Comparison of ENCODE assay signal across 1 cellular context in the genomic region with DNA sequence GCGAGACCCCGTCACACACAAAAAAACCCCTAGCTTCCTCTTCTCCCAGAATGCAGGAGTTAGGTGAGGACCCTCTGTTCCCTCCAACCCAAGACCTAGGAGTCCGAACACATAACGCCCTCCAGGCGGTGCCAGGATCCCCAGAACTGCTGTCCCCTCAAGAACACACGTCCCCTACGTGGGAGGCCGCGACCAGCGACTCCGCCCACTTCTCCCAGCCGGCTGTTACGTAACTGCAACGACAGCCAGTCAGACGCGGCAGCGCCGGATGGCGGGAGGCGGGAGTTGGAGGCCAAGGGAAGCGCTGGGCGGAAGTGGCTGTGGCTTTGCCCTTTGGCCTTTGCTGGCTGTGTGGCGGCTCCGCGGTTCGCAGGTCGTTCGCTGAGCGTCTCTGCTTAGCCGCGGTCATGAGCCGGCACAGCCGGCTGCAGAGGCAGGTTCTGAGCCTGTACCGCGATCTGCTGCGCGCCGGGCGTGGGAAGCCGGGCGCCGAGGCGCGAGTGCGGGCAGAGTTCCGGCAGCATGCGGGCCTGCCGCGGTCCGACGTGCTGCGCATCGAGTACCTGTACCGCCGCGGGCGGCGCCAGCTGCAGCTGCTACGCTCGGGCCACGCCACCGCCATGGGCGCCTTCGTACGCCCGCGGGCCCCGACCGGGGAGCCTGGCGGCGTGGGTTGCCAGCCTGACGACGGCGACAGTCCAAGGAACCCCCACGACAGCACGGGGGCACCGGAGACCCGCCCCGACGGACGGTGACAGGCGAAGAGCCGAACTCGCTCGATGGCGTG.
TF ChIP-seq lines count a peak whose summit lies in the region.

A gene with protein sequence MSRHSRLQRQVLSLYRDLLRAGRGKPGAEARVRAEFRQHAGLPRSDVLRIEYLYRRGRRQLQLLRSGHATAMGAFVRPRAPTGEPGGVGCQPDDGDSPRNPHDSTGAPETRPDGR (plus strand): TSS at position 321 of the 787 bp plus-strand sequence. CDS start 87 bp downstream, at position 408.

TF ChIP-seq in HepG2, 621 proteins besides CTCF, POLR2A, EP300 and RAD21 (continued from another document):
- TF ChIP-seq, protein P1, sequence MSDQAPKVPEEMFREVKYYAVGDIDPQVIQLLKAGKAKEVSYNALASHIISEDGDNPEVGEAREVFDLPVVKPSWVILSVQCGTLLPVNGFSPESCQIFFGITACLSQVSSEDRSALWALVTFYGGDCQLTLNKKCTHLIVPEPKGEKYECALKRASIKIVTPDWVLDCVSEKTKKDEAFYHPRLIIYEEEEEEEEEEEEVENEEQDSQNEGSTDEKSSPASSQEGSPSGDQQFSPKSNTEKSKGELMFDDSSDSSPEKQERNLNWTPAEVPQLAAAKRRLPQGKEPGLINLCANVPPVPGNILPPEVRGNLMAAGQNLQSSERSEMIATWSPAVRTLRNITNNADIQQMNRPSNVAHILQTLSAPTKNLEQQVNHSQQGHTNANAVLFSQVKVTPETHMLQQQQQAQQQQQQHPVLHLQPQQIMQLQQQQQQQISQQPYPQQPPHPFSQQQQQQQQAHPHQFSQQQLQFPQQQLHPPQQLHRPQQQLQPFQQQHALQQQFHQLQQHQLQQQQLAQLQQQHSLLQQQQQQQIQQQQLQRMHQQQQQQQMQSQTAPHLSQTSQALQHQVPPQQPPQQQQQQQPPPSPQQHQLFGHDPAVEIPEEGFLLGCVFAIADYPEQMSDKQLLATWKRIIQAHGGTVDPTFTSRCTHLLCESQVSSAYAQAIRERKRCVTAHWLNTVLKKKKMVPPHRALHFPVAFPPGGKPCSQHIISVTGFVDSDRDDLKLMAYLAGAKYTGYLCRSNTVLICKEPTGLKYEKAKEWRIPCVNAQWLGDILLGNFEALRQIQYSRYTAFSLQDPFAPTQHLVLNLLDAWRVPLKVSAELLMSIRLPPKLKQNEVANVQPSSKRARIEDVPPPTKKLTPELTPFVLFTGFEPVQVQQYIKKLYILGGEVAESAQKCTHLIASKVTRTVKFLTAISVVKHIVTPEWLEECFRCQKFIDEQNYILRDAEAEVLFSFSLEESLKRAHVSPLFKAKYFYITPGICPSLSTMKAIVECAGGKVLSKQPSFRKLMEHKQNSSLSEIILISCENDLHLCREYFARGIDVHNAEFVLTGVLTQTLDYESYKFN (CRISPR knock-in tag; conservative IDR thresholded peaks at IDR 0.05), result peak; percentile 76
- peak; percentile 70 for TF ChIP-seq CBX1 (IDR thresholded peaks at IDR 0.05; ENCODE audit: low read depth)
- no peak for TF ChIP-seq PAF1 (CRISPR knock-in tag; IDR thresholded peaks at IDR 0.05)
- no peak for TF ChIP-seq TOE1 (CRISPR knock-in tag; IDR thresholded peaks at IDR 0.05)
- peak; percentile 57 for TF ChIP-seq RBM39 (IDR thresholded peaks at IDR 0.05; ENCODE audit: low read depth, low read length, poor library complexity, severe bottlenecking)
- peak; percentile 59 for TF ChIP-seq BCL6 (CRISPR knock-in tag; IDR thresholded peaks at IDR 0.05)
- TF ChIP-seq, protein P2, sequence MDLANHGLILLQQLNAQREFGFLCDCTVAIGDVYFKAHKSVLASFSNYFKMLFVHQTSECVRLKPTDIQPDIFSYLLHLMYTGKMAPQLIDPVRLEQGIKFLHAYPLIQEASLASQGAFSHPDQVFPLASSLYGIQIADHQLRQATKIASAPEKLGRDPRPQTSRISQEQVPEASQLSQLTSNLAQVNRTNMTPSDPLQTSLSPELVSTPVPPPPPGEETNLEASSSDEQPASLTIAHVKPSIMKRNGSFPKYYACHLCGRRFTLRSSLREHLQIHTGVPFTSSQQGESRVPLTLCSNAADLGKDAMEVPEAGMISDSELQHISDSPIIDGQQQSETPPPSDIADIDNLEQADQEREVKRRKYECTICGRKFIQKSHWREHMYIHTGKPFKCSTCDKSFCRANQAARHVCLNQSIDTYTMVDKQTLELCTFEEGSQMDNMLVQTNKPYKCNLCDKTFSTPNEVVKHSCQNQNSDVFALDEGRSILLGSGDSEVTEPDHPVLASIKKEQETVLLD (CRISPR knock-in tag; IDR thresholded peaks at IDR 0.05; ENCODE audit: low read depth), result no peak; the same call in 1 of the 2 replicates
- TF ChIP-seq, protein P3, sequence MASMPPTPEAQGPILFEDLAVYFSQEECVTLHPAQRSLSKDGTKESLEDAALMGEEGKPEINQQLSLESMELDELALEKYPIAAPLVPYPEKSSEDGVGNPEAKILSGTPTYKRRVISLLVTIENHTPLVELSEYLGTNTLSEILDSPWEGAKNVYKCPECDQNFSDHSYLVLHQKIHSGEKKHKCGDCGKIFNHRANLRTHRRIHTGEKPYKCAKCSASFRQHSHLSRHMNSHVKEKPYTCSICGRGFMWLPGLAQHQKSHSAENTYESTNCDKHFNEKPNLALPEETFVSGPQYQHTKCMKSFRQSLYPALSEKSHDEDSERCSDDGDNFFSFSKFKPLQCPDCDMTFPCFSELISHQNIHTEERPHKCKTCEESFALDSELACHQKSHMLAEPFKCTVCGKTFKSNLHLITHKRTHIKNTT (CRISPR knock-in tag; IDR thresholded peaks at IDR 0.05), result no peak
- TF ChIP-seq ZC3H13 (CRISPR knock-in tag; IDR thresholded peaks at IDR 0.05), result peak; percentile 59; the same call in 1 of the 2 replicates
- peak; percentile 66 for TF ChIP-seq IRF2 (CRISPR knock-in tag; IDR thresholded peaks at IDR 0.05)
- TF ChIP-seq ZSCAN21 (CRISPR knock-in tag; IDR thresholded peaks at IDR 0.05; ENCODE audit: borderline replicate concordance), result peak; percentile 86
- TF ChIP-seq, protein P4, sequence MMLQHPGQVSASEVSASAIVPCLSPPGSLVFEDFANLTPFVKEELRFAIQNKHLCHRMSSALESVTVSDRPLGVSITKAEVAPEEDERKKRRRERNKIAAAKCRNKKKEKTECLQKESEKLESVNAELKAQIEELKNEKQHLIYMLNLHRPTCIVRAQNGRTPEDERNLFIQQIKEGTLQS (CRISPR knock-in tag; IDR thresholded peaks at IDR 0.05), result peak; percentile 34
- no peak for TF ChIP-seq ZBTB3 (CRISPR knock-in tag; IDR thresholded peaks at IDR 0.05; ENCODE audit: borderline replicate concordance, low read depth)
- 0 out of 2 replicates have a peak, but pooled peaks have one; percentile 38 for TF ChIP-seq HCFC1 (IDR thresholded peaks at IDR 0.05; ENCODE audit: low read depth, low read length)
- TF ChIP-seq, protein P5, sequence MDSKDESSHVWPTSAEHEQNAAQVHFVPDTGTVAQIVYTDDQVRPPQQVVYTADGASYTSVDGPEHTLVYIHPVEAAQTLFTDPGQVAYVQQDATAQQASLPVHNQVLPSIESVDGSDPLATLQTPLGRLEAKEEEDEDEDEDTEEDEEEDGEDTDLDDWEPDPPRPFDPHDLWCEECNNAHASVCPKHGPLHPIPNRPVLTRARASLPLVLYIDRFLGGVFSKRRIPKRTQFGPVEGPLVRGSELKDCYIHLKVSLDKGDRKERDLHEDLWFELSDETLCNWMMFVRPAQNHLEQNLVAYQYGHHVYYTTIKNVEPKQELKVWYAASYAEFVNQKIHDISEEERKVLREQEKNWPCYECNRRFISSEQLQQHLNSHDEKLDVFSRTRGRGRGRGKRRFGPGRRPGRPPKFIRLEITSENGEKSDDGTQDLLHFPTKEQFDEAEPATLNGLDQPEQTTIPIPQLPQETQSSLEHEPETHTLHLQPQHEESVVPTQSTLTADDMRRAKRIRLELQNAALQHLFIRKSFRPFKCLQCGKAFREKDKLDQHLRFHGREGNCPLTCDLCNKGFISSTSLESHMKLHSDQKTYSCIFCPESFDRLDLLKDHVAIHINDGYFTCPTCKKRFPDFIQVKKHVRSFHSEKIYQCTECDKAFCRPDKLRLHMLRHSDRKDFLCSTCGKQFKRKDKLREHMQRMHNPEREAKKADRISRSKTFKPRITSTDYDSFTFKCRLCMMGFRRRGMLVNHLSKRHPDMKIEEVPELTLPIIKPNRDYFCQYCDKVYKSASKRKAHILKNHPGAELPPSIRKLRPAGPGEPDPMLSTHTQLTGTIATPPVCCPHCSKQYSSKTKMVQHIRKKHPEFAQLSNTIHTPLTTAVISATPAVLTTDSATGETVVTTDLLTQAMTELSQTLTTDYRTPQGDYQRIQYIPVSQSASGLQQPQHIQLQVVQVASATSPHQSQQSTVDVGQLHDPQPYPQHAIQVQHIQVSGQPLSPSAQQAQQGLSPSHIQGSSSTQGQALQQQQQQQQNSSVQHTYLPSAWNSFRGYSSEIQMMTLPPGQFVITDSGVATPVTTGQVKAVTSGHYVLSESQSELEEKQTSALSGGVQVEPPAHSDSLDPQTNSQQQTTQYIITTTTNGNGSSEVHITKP (CRISPR knock-in tag; IDR thresholded peaks at IDR 0.05; ENCODE audit: low read depth), result no peak
- TF ChIP-seq HIVEP1 (CRISPR knock-in tag; IDR thresholded peaks at IDR 0.05), result peak; percentile 79
- TF ChIP-seq GFI1 (CRISPR knock-in tag; IDR thresholded peaks at IDR 0.05; ENCODE audit: borderline replicate concordance), result peak; percentile 55; the same call in 1 of the 2 replicates
- TF ChIP-seq, protein P6, sequence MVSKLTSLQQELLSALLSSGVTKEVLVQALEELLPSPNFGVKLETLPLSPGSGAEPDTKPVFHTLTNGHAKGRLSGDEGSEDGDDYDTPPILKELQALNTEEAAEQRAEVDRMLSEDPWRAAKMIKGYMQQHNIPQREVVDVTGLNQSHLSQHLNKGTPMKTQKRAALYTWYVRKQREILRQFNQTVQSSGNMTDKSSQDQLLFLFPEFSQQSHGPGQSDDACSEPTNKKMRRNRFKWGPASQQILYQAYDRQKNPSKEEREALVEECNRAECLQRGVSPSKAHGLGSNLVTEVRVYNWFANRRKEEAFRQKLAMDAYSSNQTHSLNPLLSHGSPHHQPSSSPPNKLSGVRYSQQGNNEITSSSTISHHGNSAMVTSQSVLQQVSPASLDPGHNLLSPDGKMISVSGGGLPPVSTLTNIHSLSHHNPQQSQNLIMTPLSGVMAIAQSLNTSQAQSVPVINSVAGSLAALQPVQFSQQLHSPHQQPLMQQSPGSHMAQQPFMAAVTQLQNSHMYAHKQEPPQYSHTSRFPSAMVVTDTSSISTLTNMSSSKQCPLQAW (CRISPR knock-in tag; IDR thresholded peaks at IDR 0.05), result peak; percentile 73; the same call in 1 of the 2 replicates
- TF ChIP-seq FOXA3 (CRISPR knock-in tag; IDR thresholded peaks at IDR 0.05), result peak; percentile 57; the same call in 1 of the 2 replicates
- TF ChIP-seq ISL2 (CRISPR knock-in tag; IDR thresholded peaks at IDR 0.05), result peak; percentile 46
- TF ChIP-seq ZNF737 (CRISPR knock-in tag; IDR thresholded peaks at IDR 0.05; ENCODE audit: borderline replicate concordance), result 0 out of 2 replicates have a peak, but pooled peaks have one; percentile 18
- TF ChIP-seq KLF11 (CRISPR knock-in tag; IDR thresholded peaks at IDR 0.05), result 0 out of 2 replicates have a peak, but pooled peaks have one; percentile 28
- TF ChIP-seq ZMYM4 (CRISPR knock-in tag; IDR thresholded peaks at IDR 0.05), result peak; percentile 72
- TF ChIP-seq, protein P7, sequence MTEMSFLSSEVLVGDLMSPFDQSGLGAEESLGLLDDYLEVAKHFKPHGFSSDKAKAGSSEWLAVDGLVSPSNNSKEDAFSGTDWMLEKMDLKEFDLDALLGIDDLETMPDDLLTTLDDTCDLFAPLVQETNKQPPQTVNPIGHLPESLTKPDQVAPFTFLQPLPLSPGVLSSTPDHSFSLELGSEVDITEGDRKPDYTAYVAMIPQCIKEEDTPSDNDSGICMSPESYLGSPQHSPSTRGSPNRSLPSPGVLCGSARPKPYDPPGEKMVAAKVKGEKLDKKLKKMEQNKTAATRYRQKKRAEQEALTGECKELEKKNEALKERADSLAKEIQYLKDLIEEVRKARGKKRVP (CRISPR knock-in tag; IDR thresholded peaks at IDR 0.05), result peak in 1 of 2 experiments; percentile 65; a peak in 2 of 4 replicates
- peak; percentile 86 for TF ChIP-seq ZNF234 (CRISPR knock-in tag; conservative IDR thresholded peaks at IDR 0.05)
- TF ChIP-seq ZNF441 (CRISPR knock-in tag; IDR thresholded peaks at IDR 0.05; ENCODE audit: borderline replicate concordance), result peak; percentile 90
- no peak for TF ChIP-seq ATRX (CRISPR knock-in tag; IDR thresholded peaks at IDR 0.05; ENCODE audit: borderline replicate concordance)
